6 cellular contexts compared by ENCODE assay signal in genomic region chr12:114855678-114856077, GRCh38.
"Had no signal": no experiment of that assay in that cellular context is flagged by ENCODE, and none has a peak within 500 bp of the region (broad histone marks: within the 10 kb centered on the region; RNA-seq: fewer than 3 reads in every experiment).

No MANE protein-coding gene starts in this region.

- DNase-seq: IMR-90, KBM-7, KG1 had no signal

- H3K4me2 ChIP-seq: KMS-11 had no signal

- H3K27ac ChIP-seq: HL-60, KMS-11 had no signal

- H3K9ac ChIP-seq: KMS-11 had no signal

- FAIRE-seq: HTR-8/SVneo had no signal
